1 cellular context compared by ENCODE assay signal in the genomic region with DNA sequence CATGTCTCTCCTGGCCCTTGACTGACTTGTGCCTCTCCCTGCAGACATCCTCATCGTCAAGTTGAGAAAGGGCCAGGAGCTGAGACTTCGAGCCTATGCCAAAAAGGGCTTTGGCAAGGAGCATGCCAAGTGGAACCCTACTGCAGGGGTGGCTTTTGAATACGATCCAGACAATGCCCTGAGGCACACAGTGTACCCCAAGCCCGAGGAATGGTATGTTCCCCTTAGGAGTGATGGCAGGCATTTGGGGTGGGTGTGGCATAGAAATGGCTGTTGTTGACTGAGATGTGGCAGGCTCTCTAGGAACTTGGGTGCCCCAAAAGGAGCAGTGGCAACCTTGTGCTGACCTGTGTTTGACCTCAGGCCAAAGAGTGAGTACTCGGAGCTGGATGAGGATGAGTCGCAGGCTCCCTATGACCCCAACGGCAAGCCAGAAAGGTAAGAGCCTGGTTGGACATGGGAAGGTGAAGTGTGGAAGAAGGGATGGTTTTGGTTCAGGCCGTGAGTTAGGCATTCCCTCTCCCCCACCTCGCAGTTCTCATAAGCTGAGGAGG.
TF ChIP-seq lines count a peak whose summit lies in the region.

No MANE protein-coding gene starts in this region.

TF ChIP-seq in HepG2, 621 proteins besides CTCF, POLR2A, EP300 and RAD21:
- TF ChIP-seq HOXA3 (CRISPR knock-in tag; IDR thresholded peaks at IDR 0.05), result 0 out of 2 replicates have a peak, but pooled peaks have one; percentile 7
- 0 out of 2 replicates have a peak, but pooled peaks have one; percentile 9 for TF ChIP-seq RBFOX2 (IDR thresholded peaks at IDR 0.05; ENCODE audit: low read depth, low read length)
- TF ChIP-seq ATAD3A (CRISPR knock-in tag; IDR thresholded peaks at IDR 0.05), result no peak
- TF ChIP-seq, protein P1, sequence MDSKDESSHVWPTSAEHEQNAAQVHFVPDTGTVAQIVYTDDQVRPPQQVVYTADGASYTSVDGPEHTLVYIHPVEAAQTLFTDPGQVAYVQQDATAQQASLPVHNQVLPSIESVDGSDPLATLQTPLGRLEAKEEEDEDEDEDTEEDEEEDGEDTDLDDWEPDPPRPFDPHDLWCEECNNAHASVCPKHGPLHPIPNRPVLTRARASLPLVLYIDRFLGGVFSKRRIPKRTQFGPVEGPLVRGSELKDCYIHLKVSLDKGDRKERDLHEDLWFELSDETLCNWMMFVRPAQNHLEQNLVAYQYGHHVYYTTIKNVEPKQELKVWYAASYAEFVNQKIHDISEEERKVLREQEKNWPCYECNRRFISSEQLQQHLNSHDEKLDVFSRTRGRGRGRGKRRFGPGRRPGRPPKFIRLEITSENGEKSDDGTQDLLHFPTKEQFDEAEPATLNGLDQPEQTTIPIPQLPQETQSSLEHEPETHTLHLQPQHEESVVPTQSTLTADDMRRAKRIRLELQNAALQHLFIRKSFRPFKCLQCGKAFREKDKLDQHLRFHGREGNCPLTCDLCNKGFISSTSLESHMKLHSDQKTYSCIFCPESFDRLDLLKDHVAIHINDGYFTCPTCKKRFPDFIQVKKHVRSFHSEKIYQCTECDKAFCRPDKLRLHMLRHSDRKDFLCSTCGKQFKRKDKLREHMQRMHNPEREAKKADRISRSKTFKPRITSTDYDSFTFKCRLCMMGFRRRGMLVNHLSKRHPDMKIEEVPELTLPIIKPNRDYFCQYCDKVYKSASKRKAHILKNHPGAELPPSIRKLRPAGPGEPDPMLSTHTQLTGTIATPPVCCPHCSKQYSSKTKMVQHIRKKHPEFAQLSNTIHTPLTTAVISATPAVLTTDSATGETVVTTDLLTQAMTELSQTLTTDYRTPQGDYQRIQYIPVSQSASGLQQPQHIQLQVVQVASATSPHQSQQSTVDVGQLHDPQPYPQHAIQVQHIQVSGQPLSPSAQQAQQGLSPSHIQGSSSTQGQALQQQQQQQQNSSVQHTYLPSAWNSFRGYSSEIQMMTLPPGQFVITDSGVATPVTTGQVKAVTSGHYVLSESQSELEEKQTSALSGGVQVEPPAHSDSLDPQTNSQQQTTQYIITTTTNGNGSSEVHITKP (CRISPR knock-in tag; IDR thresholded peaks at IDR 0.05; ENCODE audit: low read depth), result peak; percentile 71; the same call in 1 of the 2 replicates
- TF ChIP-seq RARA (CRISPR knock-in tag; IDR thresholded peaks at IDR 0.05), result peak; percentile 50
- no peak for TF ChIP-seq NPAS2 (CRISPR knock-in tag; IDR thresholded peaks at IDR 0.05; ENCODE audit: borderline replicate concordance)
